ENCODE assay signal across 10 cellular contexts in the genomic region with DNA sequence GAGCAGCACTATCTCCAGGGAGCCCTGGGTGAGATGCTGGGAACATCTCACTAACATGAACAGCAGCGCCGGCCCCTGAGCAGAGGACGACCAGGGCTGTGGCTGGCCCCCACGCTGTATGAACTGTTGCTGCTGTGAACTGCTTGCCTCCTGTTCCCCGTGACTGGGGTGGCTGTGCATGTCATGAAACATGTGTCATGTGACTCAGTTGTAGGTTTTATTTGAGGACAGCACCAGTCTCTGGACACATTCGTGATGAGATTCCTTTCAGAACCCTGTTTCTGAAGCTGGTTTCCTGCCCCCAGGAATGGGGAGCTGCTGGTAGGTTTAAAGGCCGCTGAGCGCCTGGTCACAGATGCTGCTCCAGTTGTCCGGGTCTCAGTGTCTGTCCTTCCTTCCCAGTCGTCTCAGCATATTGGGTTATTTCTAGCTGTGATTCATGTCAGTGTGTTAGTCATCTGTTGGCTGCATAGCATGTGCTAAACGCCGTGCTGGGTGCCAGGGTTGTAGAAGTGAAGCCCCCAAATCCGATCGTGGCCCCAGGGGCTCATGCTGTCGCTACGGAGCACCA.
A peak's percentile ranks its signal among the peaks of the same experiment; 100 is the strongest.
DNase-seq lines count a peak whose midpoint lies in the region; ATAC-seq, FAIRE-seq and TF ChIP-seq lines count a peak whose summit lies in the region.
"Had no signal": no experiment of that assay in that cellular context is flagged by ENCODE, and none has a peak within 500 bp of the region (broad histone marks: within the 10 kb centered on the region; RNA-seq: fewer than 3 reads in every experiment).

No MANE protein-coding gene starts in this region.

- peaks cover 41% of the 10 kb centered on the region for H3K4me1 Mint-ChIP-seq in activated CD4-positive, alpha-beta memory T cell treated with anti-CD3 and anti-CD28 coated beads, Interleukin-2, amount 10 ng/mL, durations not matched to agents 7 days and 5 days
- H3K4me1 Mint-ChIP-seq in activated CD4-positive, alpha-beta memory T cell treated with anti-CD3 and anti-CD28 coated beads for 36 hours (ENCODE audit: low read depth): peaks cover 23% of the 10 kb centered on the region

- TF ChIP-seq RAD21 in K562 (CRISPR knock-in tag; conservative IDR thresholded peaks at IDR 0.05 in 1 of 2, IDR thresholded peaks at IDR 0.05 in 1 of 2): no peak

- no peaks in the 10 kb centered on the region for H3K27me3 ChIP-seq in K562 (ENCODE audit: control insufficient read depth in 2 of 2, insufficient read depth in 2 of 2, low read length in 2 of 2)
- H3K27me3 ChIP-seq in kidney epithelial cell (ENCODE audit: control insufficient read depth, insufficient read depth, low read length): no peaks in the 10 kb centered on the region
- no peaks in the 10 kb centered on the region for H3K27me3 ChIP-seq in thoracic aorta (replicated peaks; ENCODE audit: insufficient read depth)

- peaks cover 7% of the 10 kb centered on the region for H3K36me3 Mint-ChIP-seq in activated CD4-positive, alpha-beta memory T cell treated with anti-CD3 and anti-CD28 coated beads, Interleukin-2, amount 10 ng/mL, durations not matched to agents 7 days and 5 days (ENCODE audit: low read depth)
- H3K36me3 Mint-ChIP-seq in activated CD4-positive, alpha-beta memory T cell treated with anti-CD3 and anti-CD28 coated beads for 36 hours: no peaks in the 10 kb centered on the region

- ATAC-seq in K562 (no peak), thoracic aorta (ENCODE audit: insufficient number of reproducible peaks, low FRiP score, low read depth) (no peak), GM18505 (IDR thresholded peaks at IDR 0.05; ENCODE audit: unreplicated experiment) (no peak), HG03354 (IDR thresholded peaks at IDR 0.05; ENCODE audit: poor library complexity, severe bottlenecking, unreplicated experiment) (no peak)
- ATAC-seq: A549 had no signal

- H3K79me2 ChIP-seq in K562 (ENCODE audit: control insufficient read depth, insufficient read depth, low read length): no peaks in the 10 kb centered on the region

- CTCF ChIA-PET in activated CD4-positive, alpha-beta memory T cell treated with anti-CD3 and anti-CD28 coated beads, Interleukin-2, amount 10 ng/mL, durations not matched to agents 7 days and 5 days (lab: Charles Lee): interaction anchor here (1.0 kb wide), 1 partner anchor 18 kb away, joined by 4 read pairs; no protein-coding TSS in a partner anchor
- CTCF ChIA-PET in activated CD4-positive, alpha-beta memory T cell treated with anti-CD3 and anti-CD28 coated beads for 36 hours (lab: Charles Lee): no interaction called here
- CTCF ChIA-PET in K562 (lab: Yijun Ruan, JAX; ENCODE audit: low intra/inter-chr PET ratio): no interaction called here

- H3K4me3 ChIP-seq in K562 (no peak overlapping the region), kidney epithelial cell (ENCODE audit: low read depth, low read length) (no peak overlapping the region), thoracic aorta (no peak overlapping the region)
- H3K4me3 ChIP-seq: A549 had no signal

- POLR2A ChIA-PET in activated CD4-positive, alpha-beta memory T cell treated with anti-CD3 and anti-CD28 coated beads, Interleukin-2, amount 10 ng/mL, durations not matched to agents 7 days and 5 days (lab: Charles Lee): no interaction called here
- POLR2A ChIA-PET in activated CD4-positive, alpha-beta memory T cell treated with anti-CD3 and anti-CD28 coated beads for 36 hours (lab: Charles Lee): no interaction called here
- POLR2A ChIA-PET in K562 (lab: Yijun Ruan, JAX): interaction anchor here (0.6 to 1.1 kb wide), 2 partner anchors 20 to 744 kb away, joined by 3 to 4 read pairs; no protein-coding TSS in a partner anchor

- H3K4me2 ChIP-seq in K562 (ENCODE audit: insufficient read depth, low read length): no peak overlapping the region
- H3K4me2 ChIP-seq: A549 had no signal

- in situ Hi-C loops in K562 (cut with MboI): no loop called here

- TF ChIP-seq EP300 in K562 (IDR thresholded peaks at IDR 0.05; ENCODE audit: low read length): no peak

- no peak overlapping the region for H3K4me3 Mint-ChIP-seq in activated CD4-positive, alpha-beta memory T cell treated with anti-CD3 and anti-CD28 coated beads, Interleukin-2, amount 10 ng/mL, durations not matched to agents 7 days and 5 days
- no peak overlapping the region for H3K4me3 Mint-ChIP-seq in activated CD4-positive, alpha-beta memory T cell treated with anti-CD3 and anti-CD28 coated beads for 36 hours

- H3K36me3 ChIP-seq in K562 (ENCODE audit: control insufficient read depth, insufficient read depth, low read length) (peaks cover 4% of the 10 kb centered on the region; the same call in 1 of the 3 replicates), kidney epithelial cell (ENCODE audit: control insufficient read depth, insufficient read depth, low read length) (peaks cover 3% of the 10 kb centered on the region), thoracic aorta (no peaks in the 10 kb centered on the region)

- no TSS peak for BruUV-seq in K562 (replicated peaks; lab: Mats Ljungman, UMichigan)

- peak overlapping the region; percentile 31 for H3K27ac Mint-ChIP-seq in activated CD4-positive, alpha-beta memory T cell treated with anti-CD3 and anti-CD28 coated beads, Interleukin-2, amount 10 ng/mL, durations not matched to agents 7 days and 5 days
- H3K27ac Mint-ChIP-seq in activated CD4-positive, alpha-beta memory T cell treated with anti-CD3 and anti-CD28 coated beads for 36 hours: no peak overlapping the region

- intact Hi-C loops in activated CD4-positive, alpha-beta memory T cell treated with anti-CD3 and anti-CD28 coated beads for 36 hours (cut with micrococcal nuclease): no loop called here
- intact Hi-C loops in K562 (cut with micrococcal nuclease): no loop called here

- H3K9me3 Mint-ChIP-seq in activated CD4-positive, alpha-beta memory T cell treated with anti-CD3 and anti-CD28 coated beads, Interleukin-2, amount 10 ng/mL, durations not matched to agents 7 days and 5 days: no peaks in the 10 kb centered on the region
- H3K9me3 Mint-ChIP-seq in activated CD4-positive, alpha-beta memory T cell treated with anti-CD3 and anti-CD28 coated beads for 36 hours: no peaks in the 10 kb centered on the region

- peaks cover 5% of the 10 kb centered on the region for H3K9me1 ChIP-seq in K562 (ENCODE audit: control insufficient read depth, insufficient read depth, low read length)

- no peak for FAIRE-seq in K562 (lab: Jason Lieb, UNC)
- FAIRE-seq: A549 had no signal

- no peaks in the 10 kb centered on the region for H3K9me3 ChIP-seq in K562 (replicated peaks; ENCODE audit: control insufficient read depth, insufficient read depth, low read depth, low read length)
- no peaks in the 10 kb centered on the region for H3K9me3 ChIP-seq in thoracic aorta
- H3K9me3 ChIP-seq: A549 had no signal

- no peak for DNase-seq in activated CD4-positive, alpha-beta memory T cell treated with anti-CD3 and anti-CD28 coated beads, Interleukin-2, amount 10 ng/mL, durations not matched to agents 7 days and 5 days
- no peak for DNase-seq in activated CD4-positive, alpha-beta memory T cell treated with anti-CD3 and anti-CD28 coated beads for 36 hours
- DNase-seq in K562 (ENCODE audit: extremely low read depth in 1 of 4, low spot score in 3 of 4) (no peak), kidney epithelial cell (ENCODE audit: low read depth) (peak; percentile 7), thoracic aorta (ENCODE audit: low spot score) (no peak), GM20000 (ENCODE audit: low spot score) (no peak)
- DNase-seq: activated CD4-positive, alpha-beta T cell treated with anti-CD3 and anti-CD28 coated beads, Interleukin-2, amount 50 U/mL, for 48 hours had no signal

- H3K9ac ChIP-seq in K562 (ENCODE audit: insufficient read depth in 1 of 2, low read depth in 2 of 2, low read length in 2 of 2): no peak overlapping the region

- H3K27me3 Mint-ChIP-seq in activated CD4-positive, alpha-beta memory T cell treated with anti-CD3 and anti-CD28 coated beads, Interleukin-2, amount 10 ng/mL, durations not matched to agents 7 days and 5 days: no peaks in the 10 kb centered on the region
- no peaks in the 10 kb centered on the region for H3K27me3 Mint-ChIP-seq in activated CD4-positive, alpha-beta memory T cell treated with anti-CD3 and anti-CD28 coated beads for 36 hours

- TF ChIP-seq POLR2A in K562 (conservative IDR thresholded peaks at IDR 0.05): no peak
- TF ChIP-seq POLR2A in GM18505 (IDR thresholded peaks at IDR 0.05; ENCODE audit: borderline replicate concordance, extremely low read depth, insufficient read depth, insufficient read length): no peak

- no peak overlapping the region for H2AFZ ChIP-seq in K562 (ENCODE audit: low read depth, low read length)

- WGBS in K562 (ENCODE audit: insufficient coverage, low coverage, missing lambda C conversion rate): 76% methylated on average over 16 of the region's 16 CpGs

- H3K27ac ChIP-seq in K562 (ENCODE audit: extremely low read depth, low read depth, low read length) (no peak overlapping the region), thoracic aorta (peak overlapping the region; percentile 90 to 91)
- H3K27ac ChIP-seq: A549 had no signal

- H4K20me1 ChIP-seq in K562 (replicated peaks; ENCODE audit: control insufficient read depth, insufficient read depth, low read length): peaks cover 28% of the 10 kb centered on the region; the same call in 1 of the 2 replicates

- TF ChIP-seq CTCF in K562 (IDR thresholded peaks at IDR 0.05 in 2 of 3, conservative IDR thresholded peaks at IDR 0.05 in 1 of 3; ENCODE audit: insufficient read depth in 2 of 3, low read depth in 1 of 3, low read length in 3 of 3): no peak
- TF ChIP-seq CTCF in kidney epithelial cell (IDR thresholded peaks at IDR 0.05; ENCODE audit: insufficient read depth, low read length, poor library complexity, severe bottlenecking): no peak
- TF ChIP-seq CTCF in thoracic aorta (IDR thresholded peaks at IDR 0.05): no peak
- no peak for TF ChIP-seq CTCF in GM20000 (IDR thresholded peaks at IDR 0.05; ENCODE audit: extremely low read depth, missing control alignments)

- peaks cover 13 to 18% of the 10 kb centered on the region in 2 experiments for H3K4me1 ChIP-seq in K562 (replicated peaks in 1 of 2; ENCODE audit: control insufficient read depth in 2 of 2, insufficient read depth in 2 of 2, low read length in 2 of 2)
- peaks cover 35 to 63% of the 10 kb centered on the region in 2 donors for H3K4me1 ChIP-seq in thoracic aorta (ENCODE audit: control insufficient read depth in 1 of 2, low read depth in 2 of 2)
- H3K4me1 ChIP-seq: A549 had no signal

TF ChIP-seq in K562, 482 proteins besides CTCF, POLR2A, EP300 and RAD21 (continues in another document):
- TF ChIP-seq, protein P1, sequence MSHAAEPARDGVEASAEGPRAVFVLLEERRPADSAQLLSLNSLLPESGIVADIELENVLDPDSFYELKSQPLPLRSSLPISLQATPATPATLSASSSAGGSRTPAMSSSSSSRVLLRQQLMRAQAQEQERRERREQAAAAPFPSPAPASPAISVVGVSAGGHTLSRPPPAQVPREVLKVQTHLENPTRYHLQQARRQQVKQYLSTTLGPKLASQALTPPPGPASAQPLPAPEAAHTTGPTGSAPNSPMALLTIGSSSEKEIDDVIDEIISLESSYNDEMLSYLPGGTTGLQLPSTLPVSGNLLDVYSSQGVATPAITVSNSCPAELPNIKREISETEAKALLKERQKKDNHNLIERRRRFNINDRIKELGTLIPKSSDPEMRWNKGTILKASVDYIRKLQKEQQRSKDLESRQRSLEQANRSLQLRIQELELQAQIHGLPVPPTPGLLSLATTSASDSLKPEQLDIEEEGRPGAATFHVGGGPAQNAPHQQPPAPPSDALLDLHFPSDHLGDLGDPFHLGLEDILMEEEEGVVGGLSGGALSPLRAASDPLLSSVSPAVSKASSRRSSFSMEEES (CRISPR knock-in tag; IDR thresholded peaks at IDR 0.05): peak; percentile 86
